Comparison of ENCODE assay signal across 15 cellular contexts in genomic region chr14:91143862-91144261, GRCh38. TPM values are rescaled to one million over a fixed set of nuclear protein-coding genes. Genes with fewer than 3 reads are reported as not detected.
DNase-seq lines count a peak whose midpoint lies in the region; ATAC-seq and TF ChIP-seq lines count a peak whose summit lies in the region.
"Had no signal": no experiment of that assay in that cellular context is flagged by ENCODE, and none has a peak within 500 bp of the region (broad histone marks: within the 10 kb centered on the region; RNA-seq: fewer than 3 reads in every experiment).

No MANE protein-coding gene starts in this region.

- H3K23ac ChIP-seq in mesendoderm (ENCODE audit: low read length): no peak overlapping the region
- H3K23ac ChIP-seq in H9 (ENCODE audit: insufficient read length, low read depth, low read length): no peak overlapping the region

- H2BK15ac ChIP-seq in mesendoderm (replicated peaks; ENCODE audit: low read depth) (no peak overlapping the region), H9 (ENCODE audit: low read depth, low read length) (no peak overlapping the region)

- CTCF ChIA-PET in CD8-positive, alpha-beta T cell (lab: Charles Lee): no interaction called here

- H3K56ac ChIP-seq in mesendoderm (ENCODE audit: low read length) (no peak overlapping the region), H9 (ENCODE audit: insufficient read length, low read depth, low read length) (no peak overlapping the region)

- WGBS in esophagus squamous epithelium, 2 donors: 78 to 84% methylated on average over 8 of the region's 8 CpGs
- no CpG with 5 or more reads among the region's 8 CpGs for WGBS in mesendoderm (ENCODE audit: extremely low coverage, insufficient coverage, low lambda C conversion rate)
- no CpG with 5 or more reads among the region's 8 CpGs for WGBS in H9 (ENCODE audit: extremely low coverage, insufficient read length, low lambda C conversion rate)

- no peak overlapping the region for H3K4me3 Mint-ChIP-seq in CD8-positive, alpha-beta T cell
- no peak overlapping the region for H3K4me3 Mint-ChIP-seq in natural killer cell treated with Interleukin-12 subunit alpha and Interleukin-12 subunit beta and Interleukin-15 and Interleukin-18, amount 100 ng/mL, for 72 hours
- no peak overlapping the region for H3K4me3 Mint-ChIP-seq in H9

- H2AK5ac ChIP-seq in mesendoderm (ENCODE audit: low read length): no peak overlapping the region
- no peak overlapping the region for H2AK5ac ChIP-seq in H9 (ENCODE audit: insufficient read length, low read length)

- DNase-seq in CD8-positive, alpha-beta T cell: no peak
- DNase-seq in NCI-H446 treated with DMSO at 0.1 percent for 48 hours (lab: John Stamatoyannopoulos, UW) (peak; percentile 89), esophagus squamous epithelium (lab: John Stamatoyannopoulos, UW) (no peak), mesendoderm (no peak), H9 (no peak), Karpas-422 (no peak), Peyer's patch (no peak)
- DNase-seq in natural killer cell treated with Interleukin-12 subunit alpha and Interleukin-12 subunit beta and Interleukin-15 and Interleukin-18, amount 100 ng/mL, for 72 hours (ENCODE audit: low spot score): no peak
- DNase-seq: amygdala, COR-L47, Kasumi-1, NCI-H748 treated with DMSO at 0.1 percent for 48 hours, transverse colon had no signal

- no peaks in the 10 kb centered on the region for H4K20me1 ChIP-seq in H9 (ENCODE audit: control insufficient read depth, insufficient read depth, insufficient read length)
- H4K20me1 ChIP-seq in Karpas-422 (ENCODE audit: insufficient read depth, low read depth, low read length): no peaks in the 10 kb centered on the region

- H3T11ph ChIP-seq in H9 (ENCODE audit: low read length): no peak overlapping the region

- H3K79me1 ChIP-seq in mesendoderm (ENCODE audit: low read length): no peaks in the 10 kb centered on the region
- no peaks in the 10 kb centered on the region for H3K79me1 ChIP-seq in H9 (ENCODE audit: insufficient read depth, low read depth, low read length, poor library complexity, severe bottlenecking)

- H3K36me3 ChIP-seq in CD8-positive, alpha-beta T cell (ENCODE audit: insufficient read depth, low read length): no peaks in the 10 kb centered on the region
- H3K36me3 ChIP-seq in esophagus squamous epithelium: peaks cover 3 to 61% (median 4%) of the 10 kb centered on the region in 3 donors
- H3K36me3 ChIP-seq in mesendoderm (ENCODE audit: control insufficient read depth, insufficient read depth, low read length): no peaks in the 10 kb centered on the region
- peaks cover 21% of the 10 kb centered on the region for H3K36me3 ChIP-seq in Karpas-422 (ENCODE audit: insufficient read depth, low read length)
- H3K36me3 ChIP-seq in Peyer's patch: peaks cover 0 to 26% (median 0%) of the 10 kb centered on the region in 3 donors
- H3K36me3 ChIP-seq: prostate gland had no signal

- POLR2A ChIA-PET in CD8-positive, alpha-beta T cell (lab: Charles Lee): no interaction called here

- no peaks in the 10 kb centered on the region for H3K23me2 ChIP-seq in H9 (ENCODE audit: insufficient read length, low read depth, low read length, poor library complexity, severe bottlenecking)

- H3K9me3 ChIP-seq in CD8-positive, alpha-beta T cell (ENCODE audit: low read length): no peaks in the 10 kb centered on the region
- no peaks in the 10 kb centered on the region for H3K9me3 ChIP-seq in esophagus squamous epithelium
- H3K9me3 ChIP-seq in H9 (ENCODE audit: control insufficient read depth, low read depth, low read length): no peaks in the 10 kb centered on the region
- H3K9me3 ChIP-seq in Karpas-422 (ENCODE audit: low read length): no peaks in the 10 kb centered on the region
- no peaks in the 10 kb centered on the region for H3K9me3 ChIP-seq in Peyer's patch
- H3K9me3 ChIP-seq: prostate gland, transverse colon had no signal

- H3K18ac ChIP-seq in mesendoderm (ENCODE audit: low read length) (no peak overlapping the region), H9 (ENCODE audit: insufficient read length, low read depth, low read length) (no peak overlapping the region)

- H2AFZ ChIP-seq in H9 (ENCODE audit: low read length): no peak overlapping the region
- no peak overlapping the region for H2AFZ ChIP-seq in Karpas-422 (ENCODE audit: low read length)

- peaks cover 53% of the 10 kb centered on the region for H3K36me3 Mint-ChIP-seq in CD8-positive, alpha-beta T cell
- no peaks in the 10 kb centered on the region for H3K36me3 Mint-ChIP-seq in natural killer cell treated with Interleukin-12 subunit alpha and Interleukin-12 subunit beta and Interleukin-15 and Interleukin-18, amount 100 ng/mL, for 72 hours
- peaks cover 0 to 19% (median 17%) of the 10 kb centered on the region in 3 experiments; a peak in 5 of 7 replicates for H3K36me3 Mint-ChIP-seq in H9 (ENCODE audit: insufficient read depth in 1 of 3, low read depth in 3 of 3)

- peaks cover 29% of the 10 kb centered on the region for H3K4me1 Mint-ChIP-seq in CD8-positive, alpha-beta T cell (ENCODE audit: low read depth)
- peaks cover 53 to 64% of the 10 kb centered on the region in 2 donors for H3K4me1 Mint-ChIP-seq in natural killer cell treated with Interleukin-12 subunit alpha and Interleukin-12 subunit beta and Interleukin-15 and Interleukin-18, amount 100 ng/mL, for 72 hours (ENCODE audit: low read depth in 2 of 2)
- peaks cover 13 to 17% of the 10 kb centered on the region in 2 experiments for H3K4me1 Mint-ChIP-seq in H9

- H3K9ac ChIP-seq in mesendoderm (ENCODE audit: low read length): no peak overlapping the region
- no peak overlapping the region for H3K9ac ChIP-seq in H9 (ENCODE audit: extremely low read depth, insufficient read length, low read length)
- H3K9ac ChIP-seq in Karpas-422 (ENCODE audit: low read length): no peak overlapping the region

- no peak overlapping the region for H4K91ac ChIP-seq in H9 (ENCODE audit: insufficient read length, low read depth, low read length)

- H2BK5ac ChIP-seq in mesendoderm (ENCODE audit: low read length): no peak overlapping the region
- no peak overlapping the region for H2BK5ac ChIP-seq in H9 (ENCODE audit: insufficient read length, low read length)

- no peak overlapping the region for H3K27ac ChIP-seq in CD8-positive, alpha-beta T cell (ENCODE audit: low read depth, low read length)
- H3K27ac ChIP-seq in esophagus squamous epithelium (peak overlapping the region in 3 of 4 donors; percentile 40 to 67 (median 46)), mesendoderm (ENCODE audit: low read depth, low read length) (no peak overlapping the region), H9 (ENCODE audit: insufficient read length, low read depth, low read length) (no peak overlapping the region), Karpas-422 (ENCODE audit: low read length) (no peak overlapping the region), Peyer's patch (peak overlapping the region in 2 of 4 donors; percentile 20 to 30)
- H3K27ac ChIP-seq: prostate gland had no signal

- H3K79me2 ChIP-seq in mesendoderm (ENCODE audit: control insufficient read depth, insufficient read depth, low read length): no peaks in the 10 kb centered on the region
- no peaks in the 10 kb centered on the region for H3K79me2 ChIP-seq in H9 (ENCODE audit: insufficient read depth, low read length)
- H3K79me2 ChIP-seq in Karpas-422 (ENCODE audit: low read length): peaks cover 48% of the 10 kb centered on the region

- no peak overlapping the region for H2BK20ac ChIP-seq in H9 (ENCODE audit: low read depth, low read length, poor library complexity, severe bottlenecking)

- peaks cover 17% of the 10 kb centered on the region for H3K4me1 ChIP-seq in CD8-positive, alpha-beta T cell (ENCODE audit: insufficient read depth, low read length)
- H3K4me1 ChIP-seq in esophagus squamous epithelium (peaks cover 0 to 60% (median 19%) of the 10 kb centered on the region in 3 donors), mesendoderm (ENCODE audit: control insufficient read depth, low read depth, low read length) (peaks cover 2% of the 10 kb centered on the region), H9 (ENCODE audit: insufficient read depth, low read length) (no peaks in the 10 kb centered on the region), Karpas-422 (ENCODE audit: low read length) (peaks cover 26% of the 10 kb centered on the region), Peyer's patch (peaks cover 0 to 7% (median 2%) of the 10 kb centered on the region in 4 donors)
- H3K4me1 ChIP-seq: prostate gland had no signal

- no peak for ATAC-seq in CD8-positive, alpha-beta T cell
- ATAC-seq in natural killer cell treated with Interleukin-12 subunit alpha and Interleukin-12 subunit beta and Interleukin-15 and Interleukin-18, amount 100 ng/mL, for 72 hours: no peak
- ATAC-seq: esophagus mucosa had no signal

- H3K4ac ChIP-seq in mesendoderm (ENCODE audit: low read depth, low read length): no peak overlapping the region
- H3K4ac ChIP-seq in H9 (ENCODE audit: low read depth, low read length): no peak overlapping the region

- H3K9me2 ChIP-seq in Karpas-422 (replicated peaks; ENCODE audit: insufficient read depth, low read length): no peaks in the 10 kb centered on the region

- no peaks in the 10 kb centered on the region for H3K27me3 ChIP-seq in CD8-positive, alpha-beta T cell (ENCODE audit: insufficient read depth, low read length)
- no peaks in the 10 kb centered on the region for H3K27me3 ChIP-seq in esophagus squamous epithelium
- H3K27me3 ChIP-seq in mesendoderm (ENCODE audit: insufficient read depth, low read length, poor library complexity): no peaks in the 10 kb centered on the region
- H3K27me3 ChIP-seq in H9 (ENCODE audit: insufficient read depth, low read length): no peaks in the 10 kb centered on the region
- H3K27me3 ChIP-seq in Karpas-422 (ENCODE audit: low read length): no peaks in the 10 kb centered on the region
- no peaks in the 10 kb centered on the region for H3K27me3 ChIP-seq in Peyer's patch
- H3K27me3 ChIP-seq: transverse colon had no signal

- no peak for TF ChIP-seq CTCF in CD8-positive, alpha-beta T cell (IDR thresholded peaks at IDR 0.05)
- no peak for TF ChIP-seq CTCF in esophagus squamous epithelium (IDR thresholded peaks at IDR 0.05)
- TF ChIP-seq CTCF in H9 (conservative IDR thresholded peaks at IDR 0.05): no peak
- no peak for TF ChIP-seq CTCF in Peyer's patch (IDR thresholded peaks at IDR 0.05)

- no peak overlapping the region for H2BK120ac ChIP-seq in mesendoderm (ENCODE audit: low read depth, low read length)
- H2BK120ac ChIP-seq in H9 (ENCODE audit: low read depth, low read length, poor library complexity, severe bottlenecking): no peak overlapping the region

- no peak overlapping the region for H3K14ac ChIP-seq in H9 (ENCODE audit: insufficient read depth, low read length)

- H3K4me2 ChIP-seq in mesendoderm (ENCODE audit: low read length) (no peak overlapping the region), H9 (ENCODE audit: insufficient read depth, insufficient read length, low read length) (no peak overlapping the region), Karpas-422 (ENCODE audit: low read depth, low read length, poor library complexity, severe bottlenecking) (no peak overlapping the region)

- no peaks in the 10 kb centered on the region for H3K9me3 Mint-ChIP-seq in CD8-positive, alpha-beta T cell
- H3K9me3 Mint-ChIP-seq in natural killer cell treated with Interleukin-12 subunit alpha and Interleukin-12 subunit beta and Interleukin-15 and Interleukin-18, amount 100 ng/mL, for 72 hours: no peaks in the 10 kb centered on the region
- H3K9me3 Mint-ChIP-seq in H9: no peaks in the 10 kb centered on the region

- intact Hi-C loops in CD8-positive, alpha-beta T cell (cut with DNase I, micrococcal nuclease): loop anchor here in 1 of 2 experiments (10.0 kb wide), 1 partner anchor 239 kb away; no protein-coding TSS in a partner anchor
- intact Hi-C loops in esophagus squamous epithelium (cut with DNase I): no loop called here

- TF ChIP-seq POLR2A in esophagus squamous epithelium (IDR thresholded peaks at IDR 0.05): no peak
- TF ChIP-seq POLR2A in Peyer's patch (IDR thresholded peaks at IDR 0.05): no peak

- H4K8ac ChIP-seq in mesendoderm (ENCODE audit: low read depth, low read length): no peak overlapping the region
- H4K8ac ChIP-seq in H9 (replicated peaks; ENCODE audit: insufficient read length, low read depth, low read length): no peak overlapping the region

- H4K5ac ChIP-seq in mesendoderm (ENCODE audit: low read length) (no peak overlapping the region), H9 (ENCODE audit: insufficient read length, low read depth, low read length) (no peak overlapping the region)

- H3K4me3 ChIP-seq in CD8-positive, alpha-beta T cell (ENCODE audit: low read depth, low read length): no peak overlapping the region
- no peak overlapping the region for H3K4me3 ChIP-seq in esophagus squamous epithelium
- no peak overlapping the region for H3K4me3 ChIP-seq in mesendoderm (ENCODE audit: low read length)
- no peak overlapping the region for H3K4me3 ChIP-seq in Karpas-422 (ENCODE audit: low read length)
- H3K4me3 ChIP-seq in Peyer's patch: no peak overlapping the region
- H3K4me3 ChIP-seq: prostate gland, transverse colon had no signal

- no peak overlapping the region for H2BK12ac ChIP-seq in H9 (ENCODE audit: insufficient read length, low read depth, low read length)

- H3K27ac Mint-ChIP-seq in CD8-positive, alpha-beta T cell: peak overlapping the region; percentile 12
- H3K27ac Mint-ChIP-seq in natural killer cell treated with Interleukin-12 subunit alpha and Interleukin-12 subunit beta and Interleukin-15 and Interleukin-18, amount 100 ng/mL, for 72 hours: peak overlapping the region; percentile 50 to 84
- no peak overlapping the region for H3K27ac Mint-ChIP-seq in H9

- no peaks in the 10 kb centered on the region for H3K27me3 Mint-ChIP-seq in CD8-positive, alpha-beta T cell (ENCODE audit: low read depth)
- no peaks in the 10 kb centered on the region for H3K27me3 Mint-ChIP-seq in natural killer cell treated with Interleukin-12 subunit alpha and Interleukin-12 subunit beta and Interleukin-15 and Interleukin-18, amount 100 ng/mL, for 72 hours
- H3K27me3 Mint-ChIP-seq in H9 (ENCODE audit: low read depth): no peaks in the 10 kb centered on the region

RNA-seq across cellular contexts. Expression of gene DGLUCY, which starts 30.0 kb away (rescaled TPM):
- 10 to 100 TPM; 31.2 to 33.6 TPM for total RNA-seq in CD8-positive, alpha-beta T cell
- total RNA-seq in esophagus squamous epithelium (10 to 100 TPM; 32.6 to 51.3 (median 38.9) TPM), H9 (2021) (24.8 and 29.6 TPM in 2 replicates), Peyer's patch (100 to 1,000 TPM in 2 of 4 donors, 10 to 100 TPM in 2; 47.1 to 145 (median 102) TPM)
- 10 to 100 TPM; 28.4 to 78.3 TPM for total RNA-seq in natural killer cell treated with Interleukin-12 subunit alpha and Interleukin-12 subunit beta and Interleukin-15 and Interleukin-18, amount 100 ng/mL, for 72 hours
- 9.2 TPM for polyA plus RNA-seq in mesendoderm (2013, experiment 1 of 2)
- polyA plus RNA-seq in mesendoderm (2013, experiment 2 of 2): 9.7 TPM
- total RNA-seq in Karpas-422 (2014; rRNA removed; shearing (Covaris generic); ENCODE audit: low replicate concordance): 90.0 and 99.9 TPM in 2 replicates

Comparison
In these comparisons a context has a peak if more than half of its experiments do, and no peak if none do; other contexts are left out.
1. H3K27ac ChIP-seq: peak in esophagus squamous epithelium (3 of 4); none in CD8-positive, alpha-beta T cell (single experiment), mesendoderm (single experiment), H9 (single experiment) and Karpas-422 (single experiment).
2. H3K27ac Mint-ChIP-seq: peak in CD8-positive, alpha-beta T cell (single experiment) and natural killer cell treated with Interleukin-12 subunit alpha and Interleukin-12 subunit beta and Interleukin-15 and Interleukin-18, amount 100 ng/mL, for 72 hours (2 of 2); none in H9 (0 of 3).